Comparison of ENCODE assay signal across 1 cellular context in genomic region chr20:32581839-32582658, GRCh38.
TF ChIP-seq lines count a peak whose summit lies in the region.

No MANE protein-coding gene starts in this region.

TF ChIP-seq in HepG2, 621 proteins besides CTCF, POLR2A, EP300 and RAD21 (continued from another document and continues in another):
- no peak for TF ChIP-seq AHDC1 (CRISPR knock-in tag; IDR thresholded peaks at IDR 0.05; ENCODE audit: borderline replicate concordance)
- TF ChIP-seq ZSCAN31 (CRISPR knock-in tag; IDR thresholded peaks at IDR 0.05; ENCODE audit: low read depth): no peak
- no peak for TF ChIP-seq REST (IDR thresholded peaks at IDR 0.05; ENCODE audit: borderline replicate concordance in 1 of 2, low read depth in 1 of 2, low read length in 2 of 2)
- no peak for TF ChIP-seq MAFK (conservative IDR thresholded peaks at IDR 0.05 in 1 of 2, IDR thresholded peaks at IDR 0.05 in 1 of 2; ENCODE audit: low read length in 2 of 2)
- peak; percentile 87; the same call in 1 of the 2 replicates for TF ChIP-seq ZNF136 (CRISPR knock-in tag; IDR thresholded peaks at IDR 0.05; ENCODE audit: low read depth)
- no peak for TF ChIP-seq ZFAT (CRISPR knock-in tag; conservative IDR thresholded peaks at IDR 0.05)
- TF ChIP-seq MEIS1 (CRISPR knock-in tag; IDR thresholded peaks at IDR 0.05; ENCODE audit: borderline replicate concordance): peak; percentile 59
- TF ChIP-seq ARNT (IDR thresholded peaks at IDR 0.05): no peak
- TF ChIP-seq ZNF746 (CRISPR knock-in tag; IDR thresholded peaks at IDR 0.05): peak; percentile 90
- no peak; the same call in 1 of the 2 replicates for TF ChIP-seq ZBTB33 (CRISPR knock-in tag; IDR thresholded peaks at IDR 0.05)
- TF ChIP-seq STAT5B (CRISPR knock-in tag; IDR thresholded peaks at IDR 0.05): 0 out of 2 replicates have a peak, but pooled peaks have one; percentile 51
- no peak; the same call in 1 of the 2 replicates for TF ChIP-seq ZBED4 (CRISPR knock-in tag; IDR thresholded peaks at IDR 0.05; ENCODE audit: borderline replicate concordance)
- no peak; the same call in 1 of the 2 replicates for TF ChIP-seq ATF7-NPFF (CRISPR knock-in tag; IDR thresholded peaks at IDR 0.05; ENCODE audit: low read depth)
- peak; percentile 42 for TF ChIP-seq GMEB1 (CRISPR knock-in tag; IDR thresholded peaks at IDR 0.05; ENCODE audit: borderline replicate concordance)
- TF ChIP-seq DMAP1 (CRISPR knock-in tag; IDR thresholded peaks at IDR 0.05): peak; percentile 37; the same call in 1 of the 2 replicates
- 0 out of 2 replicates have a peak, but pooled peaks have one; percentile 12 for TF ChIP-seq GMEB2 (CRISPR knock-in tag; IDR thresholded peaks at IDR 0.05; ENCODE audit: low read depth)
- TF ChIP-seq HNRNPK (IDR thresholded peaks at IDR 0.05; ENCODE audit: low read depth, low read length, poor library complexity, severe bottlenecking): no peak
- TF ChIP-seq ZMYM3 (CRISPR knock-in tag; IDR thresholded peaks at IDR 0.05): peak; percentile 52
- TF ChIP-seq NFE2L1 (CRISPR knock-in tag; IDR thresholded peaks at IDR 0.05; ENCODE audit: borderline replicate concordance): no peak
- peak; percentile 50; the same call in 1 of the 2 replicates for TF ChIP-seq HDAC1 (CRISPR knock-in tag; IDR thresholded peaks at IDR 0.05)
- TF ChIP-seq ZNF619 (CRISPR knock-in tag; IDR thresholded peaks at IDR 0.05): peak; percentile 56; the same call in 1 of the 2 replicates
- no peak; the same call in 1 of the 2 replicates for TF ChIP-seq ZNF281 (CRISPR knock-in tag; IDR thresholded peaks at IDR 0.05; ENCODE audit: borderline replicate concordance)
- no peak for TF ChIP-seq ZKSCAN8 (CRISPR knock-in tag; IDR thresholded peaks at IDR 0.05; ENCODE audit: borderline replicate concordance)
- no peak for TF ChIP-seq ZFP36L1 (CRISPR knock-in tag; IDR thresholded peaks at IDR 0.05)
- no peak for TF ChIP-seq MED13 (CRISPR knock-in tag; IDR thresholded peaks at IDR 0.05)
- TF ChIP-seq ZSCAN5A (CRISPR knock-in tag; IDR thresholded peaks at IDR 0.05; ENCODE audit: borderline replicate concordance): no peak
- no peak for TF ChIP-seq NFRKB (IDR thresholded peaks at IDR 0.05)
- peak; percentile 39; the same call in 1 of the 2 replicates for TF ChIP-seq TBX2 (CRISPR knock-in tag; IDR thresholded peaks at IDR 0.05; ENCODE audit: borderline replicate concordance)
- TF ChIP-seq HMG20B (CRISPR knock-in tag; conservative IDR thresholded peaks at IDR 0.05): no peak
